Comparison of ENCODE assay signal across 8 cellular contexts in genomic region chr4:112636688-112637551, GRCh38.
DNase-seq lines count a peak whose midpoint lies in the region; ATAC-seq and TF ChIP-seq lines count a peak whose summit lies in the region.

TSS of gene LARP7 (plus strand) at chr4:112637143. CDS start at chr4:112644670, 7,527 bp downstream.
TSS of gene ZGRF1 (minus strand) at chr4:112636909. CDS start at chr4:112633176, 3,733 bp downstream.

- TF ChIP-seq CTCF in AG10803 (conservative IDR thresholded peaks at IDR 0.05; ENCODE audit: low read length) = peak; percentile 75

- DNase-seq in AG10803 (ENCODE audit: low read depth) (peak; percentile 99), NCI-H345 treated with DMSO at 0.1 percent for 48 hours (lab: John Stamatoyannopoulos, UW; ENCODE audit: unreplicated experiment) (peak; percentile 88), cerebellar cortex (ENCODE audit: low spot score) (peak; percentile 99), islet precursor cell (peak; percentile 99)
- peak; percentile 98 for DNase-seq in activated CD4-positive, CD25-positive, alpha-beta regulatory T cell treated with anti-CD3 and anti-CD28 coated beads, Interleukin-2, amount 50 U/mL, for 16 hours (ENCODE audit: low read depth, low spot score)
- DNase-seq in stimulated activated CD4-positive, alpha-beta T cell treated with anti-CD3 and anti-CD28 coated beads, Interleukin-12 subunit alpha, Interleukin-12 subunit beta, amount 100 ng/mL, for 48 hours (ENCODE audit: low read depth in 2 of 3, low spot score in 1 of 3) = peak; percentile 96 to 97 (median 96)

- H3K4me3 ChIP-seq in AG10803 (ENCODE audit: low read length) = peak within 1 kb of the TSS; percentile 93

- ATAC-seq in GM19023 (IDR thresholded peaks at IDR 0.05; ENCODE audit: unreplicated experiment) (peak; percentile 95), HG03280 (IDR thresholded peaks at IDR 0.05; ENCODE audit: unreplicated experiment) (peak; percentile 89)

Comparison
In these comparisons a context has a peak if more than half of its experiments do, and no peak if none do; other contexts are left out.
1. Peak in every context shown above with its lines: DNase-seq, ATAC-seq and H3K4me3 ChIP-seq.